Comparison of ENCODE assay signal across 20 cellular contexts in the genomic region with DNA sequence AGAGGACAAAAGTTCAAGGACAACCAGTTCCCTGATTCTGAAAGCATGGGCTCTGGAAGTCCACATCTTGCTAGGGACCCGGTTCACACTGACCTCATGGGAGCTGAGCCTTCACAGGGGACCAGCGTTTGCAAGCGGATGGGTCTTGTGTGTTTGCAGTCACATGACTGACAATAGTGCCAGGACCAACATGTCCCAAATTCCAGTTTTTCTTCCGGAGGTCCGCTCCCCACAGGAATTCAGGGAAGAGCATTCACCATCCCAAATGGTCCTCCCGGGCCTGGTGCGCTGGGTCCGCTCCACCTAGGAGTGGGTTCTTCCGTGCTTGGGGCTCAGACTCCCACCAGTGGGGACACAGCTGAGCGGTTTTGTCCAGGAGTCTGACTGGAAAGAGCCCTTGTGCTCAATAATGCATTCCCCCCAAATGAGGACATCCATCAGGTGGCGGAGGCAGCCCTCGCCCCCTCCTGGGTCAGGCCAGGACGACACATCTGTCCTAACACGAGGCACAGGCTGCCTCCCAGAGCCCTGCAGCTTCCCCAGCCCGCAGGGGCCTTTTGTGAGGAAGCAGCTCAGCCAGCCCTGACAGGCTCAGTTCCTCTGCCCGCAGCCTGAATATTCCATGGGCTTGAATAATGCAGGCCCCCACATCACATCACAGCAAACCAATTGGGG.
"Had no signal": no experiment of that assay in that cellular context is flagged by ENCODE, and none has a peak within 500 bp of the region (broad histone marks: within the 10 kb centered on the region; RNA-seq: fewer than 3 reads in every experiment).

No MANE protein-coding gene starts in this region.

- H3K4me3 ChIP-seq: ascending aorta, esophagus squamous epithelium, left lung, mucosa of descending colon, pancreas, testis had no signal

- H3K4me3 Mint-ChIP-seq: naive B cell; neural crest cell; stimulated activated memory B cell treated with anti-CD40 and anti-IgM and Interleukin-4, amounts not matched to agents 10 μg/mL and 1 μg/mL and 100 μg/mL, for 72 hours had no signal

- H3K9me3 Mint-ChIP-seq: neural crest cell; stimulated activated memory B cell treated with anti-CD40 and anti-IgM and Interleukin-4, amounts not matched to agents 10 μg/mL and 1 μg/mL and 100 μg/mL, for 72 hours had no signal

- DNase-seq: activated CD4-positive, alpha-beta T cell treated with anti-CD3 and anti-CD28 coated beads, Interleukin-2, amount 50 U/mL, for 1 hour; activated CD8-positive, alpha-beta memory T cell treated with anti-CD3 and anti-CD28 coated beads, Interleukin-2, amount 50 U/mL, for 4 hours; activated naive CD4-positive, alpha-beta T cell treated with anti-CD3 and anti-CD28 coated beads, Interleukin-2, amount 50 U/mL, for 16 hours; activated T-cell treated with anti-CD3 and anti-CD28 coated beads, Interleukin-2, amount 50 U/mL, for 48 hours; cortex of kidney; effector memory CD4-positive, alpha-beta T cell; esophagus squamous epithelium; kidney; left lung; mucosa of descending colon; naive B cell; stimulated activated CD4-positive, alpha-beta T cell treated with anti-CD3 and anti-CD28 coated beads, Interleukin-4, amount 100 ng/mL, for 4 hours; T-helper 1 cell; T-helper 9 cell; testis had no signal

- ATAC-seq: left lung; mucosa of descending colon; pancreas; sciatic nerve; stimulated activated memory B cell treated with anti-CD40 and anti-IgM and Interleukin-4, amounts not matched to agents 10 μg/mL and 1 μg/mL and 100 μg/mL, for 72 hours had no signal

- H3K27ac ChIP-seq: ascending aorta, esophagus squamous epithelium, left lung, pancreas, testis had no signal

- H3K36me3 ChIP-seq: ascending aorta, esophagus squamous epithelium, left lung, pancreas had no signal

- H3K27me3 ChIP-seq: ascending aorta, esophagus squamous epithelium, pancreas, testis had no signal

- H3K4me1 ChIP-seq: ascending aorta, esophagus squamous epithelium, left lung, pancreas, testis had no signal

- H3K9me3 ChIP-seq: ascending aorta, esophagus squamous epithelium, left lung, mucosa of descending colon, pancreas, testis had no signal

- H3K36me3 Mint-ChIP-seq: naive B cell; stimulated activated memory B cell treated with anti-CD40 and anti-IgM and Interleukin-4, amounts not matched to agents 10 μg/mL and 1 μg/mL and 100 μg/mL, for 72 hours had no signal

- H3K27me3 Mint-ChIP-seq: stimulated activated memory B cell treated with anti-CD40 and anti-IgM and Interleukin-4, amounts not matched to agents 10 μg/mL and 1 μg/mL and 100 μg/mL, for 72 hours had no signal

- H3K27ac Mint-ChIP-seq: naive B cell; stimulated activated memory B cell treated with anti-CD40 and anti-IgM and Interleukin-4, amounts not matched to agents 10 μg/mL and 1 μg/mL and 100 μg/mL, for 72 hours had no signal

- H3K4me1 Mint-ChIP-seq: naive B cell; neural crest cell; stimulated activated memory B cell treated with anti-CD40 and anti-IgM and Interleukin-4, amounts not matched to agents 10 μg/mL and 1 μg/mL and 100 μg/mL, for 72 hours had no signal
